In the genomic region with DNA sequence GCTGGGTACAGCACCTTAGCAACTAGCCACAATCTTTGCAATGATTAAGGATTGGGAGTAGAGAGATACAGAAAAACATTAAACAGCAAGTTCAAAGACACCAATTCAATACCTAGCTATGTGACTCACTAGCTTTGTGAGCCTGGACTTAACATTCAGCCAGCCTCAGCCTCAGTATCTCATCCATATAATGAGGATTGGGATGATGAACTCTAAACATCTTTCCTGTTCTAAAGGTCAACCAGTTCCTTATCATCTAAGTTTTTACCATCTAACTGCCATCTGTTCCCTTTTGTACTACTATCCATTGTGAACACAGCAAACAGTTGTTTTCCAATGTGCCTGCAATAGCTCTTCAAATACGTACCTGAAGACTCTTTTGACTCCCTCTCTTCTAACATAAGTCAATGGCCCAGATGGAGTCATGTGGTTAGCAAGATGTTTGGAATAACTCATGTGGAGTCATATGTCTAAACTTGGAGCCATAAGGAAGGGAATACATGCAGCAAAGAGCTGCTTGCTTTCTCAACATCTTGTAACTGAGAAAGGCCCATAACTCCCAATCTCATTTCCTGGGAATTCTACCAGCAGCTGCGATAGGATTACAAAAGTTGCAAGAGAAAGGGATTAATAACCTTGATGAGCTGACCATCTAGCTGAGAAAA, we compare ENCODE assay signal across 19 cellular contexts.
"Had no signal": no experiment of that assay in that cellular context is flagged by ENCODE, and none has a peak within 500 bp of the region (broad histone marks: within the 10 kb centered on the region; RNA-seq: fewer than 3 reads in every experiment).

No MANE protein-coding gene starts in this region.

- H3K4me1 ChIP-seq: suprapubic skin, upper lobe of right lung had no signal

- H3K36me3 Mint-ChIP-seq: brain; naive thymus-derived CD8-positive, alpha-beta T cell had no signal

- H3K27me3 Mint-ChIP-seq: activated CD4-positive, alpha-beta T cell treated with anti-CD3 and anti-CD28 coated beads for 36 hours; activated naive CD8-positive, alpha-beta T cell; naive thymus-derived CD8-positive, alpha-beta T cell; stimulated activated naive CD8-positive, alpha-beta T cell treated with anti-CD3 and anti-CD28 coated beads, Interleukin-15, Interleukin-2, amounts not matched to agents 100 ng/mL and 50 ng/mL, for 24 hours; T-helper 17 cell had no signal

- ATAC-seq: activated CD8-positive, alpha-beta T cell treated with anti-CD3 and anti-CD28 coated beads, Interleukin-2, amount 10 ng/mL, durations not matched to agents 7 days and 5 days; naive thymus-derived CD8-positive, alpha-beta T cell; right cardiac atrium; T-helper 17 cell; upper lobe of right lung had no signal

- H3K9me3 ChIP-seq: suprapubic skin, upper lobe of right lung had no signal

- H3K27me3 ChIP-seq: suprapubic skin, upper lobe of right lung had no signal

- H3K4me3 ChIP-seq: smooth muscle cell, suprapubic skin, upper lobe of right lung had no signal

- H3K4me3 Mint-ChIP-seq: activated CD4-positive, alpha-beta T cell treated with anti-CD3 and anti-CD28 coated beads for 36 hours; activated CD8-positive, alpha-beta T cell treated with anti-CD3 and anti-CD28 coated beads, Interleukin-2, amount 10 ng/mL, durations not matched to agents 7 days and 5 days; activated naive CD8-positive, alpha-beta T cell; activated T-cell treated with anti-CD3 and anti-CD28 coated beads, Interleukin-2, amount 50 U/mL, for 72 hours; brain; naive thymus-derived CD8-positive, alpha-beta T cell; stimulated activated naive CD8-positive, alpha-beta T cell treated with anti-CD3 and anti-CD28 coated beads, Interleukin-15, Interleukin-2, amounts not matched to agents 100 ng/mL and 50 ng/mL, for 24 hours; T-helper 17 cell had no signal

- H3K9me3 Mint-ChIP-seq: activated T-cell treated with anti-CD3 and anti-CD28 coated beads, Interleukin-2, amount 50 U/mL, for 72 hours; naive thymus-derived CD8-positive, alpha-beta T cell; stimulated activated naive CD8-positive, alpha-beta T cell treated with anti-CD3 and anti-CD28 coated beads, Interleukin-15, Interleukin-2, amounts not matched to agents 100 ng/mL and 50 ng/mL, for 24 hours had no signal

- H3K27ac ChIP-seq: suprapubic skin, upper lobe of right lung, WERI-Rb-1 had no signal

- H3K36me3 ChIP-seq: suprapubic skin, upper lobe of right lung, WERI-Rb-1 had no signal

- DNase-seq: activated CD4-positive, alpha-beta T cell treated with anti-CD3 and anti-CD28 coated beads for 36 hours; activated CD8-positive, alpha-beta memory T cell treated with anti-CD3 and anti-CD28 coated beads, Interleukin-2, amount 50 U/mL, for 48 hours; activated CD8-positive, alpha-beta T cell treated with anti-CD3 and anti-CD28 coated beads, Interleukin-2, amount 10 ng/mL, durations not matched to agents 7 days and 5 days; activated gamma-delta T cell; activated T-cell treated with anti-CD3 and anti-CD28 coated beads, Interleukin-2, amount 50 U/mL, for 72 hours; amygdala; effector CD8-positive, alpha-beta T cell; head of caudate nucleus; midbrain; naive thymus-derived CD8-positive, alpha-beta T cell; T-helper 17 cell; upper lobe of right lung; WERI-Rb-1 had no signal

- H3K27ac Mint-ChIP-seq: activated CD4-positive, alpha-beta T cell treated with anti-CD3 and anti-CD28 coated beads for 36 hours; activated CD8-positive, alpha-beta T cell treated with anti-CD3 and anti-CD28 coated beads, Interleukin-2, amount 10 ng/mL, durations not matched to agents 7 days and 5 days; activated naive CD8-positive, alpha-beta T cell; stimulated activated naive CD8-positive, alpha-beta T cell treated with anti-CD3 and anti-CD28 coated beads, Interleukin-15, Interleukin-2, amounts not matched to agents 100 ng/mL and 50 ng/mL, for 24 hours; T-helper 17 cell had no signal
